ENCODE assay signal across 29 cellular contexts in genomic region chr15:37208475-37209363, GRCh38.
"Had no signal": no experiment of that assay in that cellular context is flagged by ENCODE, and none has a peak within 500 bp of the region (broad histone marks: within the 10 kb centered on the region; RNA-seq: fewer than 3 reads in every experiment).

No MANE protein-coding gene starts in this region.

- H3K4me3 ChIP-seq: neural progenitor cell, ovary, psoas muscle, skin epidermis, smooth muscle cell, spleen, thoracic aorta, thyroid gland, tibial nerve, upper lobe of left lung, vagina had no signal

- H3K4me2 ChIP-seq: neural progenitor cell, smooth muscle cell had no signal

- H3K9ac ChIP-seq: neural progenitor cell, parathyroid adenoma had no signal

- H3K9me3 ChIP-seq: ovary, thoracic aorta, thyroid gland, tibial nerve, upper lobe of left lung, vagina had no signal

- FAIRE-seq: urothelium cell line had no signal

- H3K4me1 ChIP-seq: neural progenitor cell, parathyroid adenoma, psoas muscle, spleen, thyroid gland, tibial nerve, upper lobe of left lung, vagina had no signal

- H2AFZ ChIP-seq: neural progenitor cell, parathyroid adenoma had no signal

- ATAC-seq: natural killer cell; psoas muscle; right cardiac atrium; sciatic nerve; stimulated activated memory B cell treated with anti-CD40 and anti-IgM and Interleukin-4, amounts not matched to agents 10 μg/mL and 1 μg/mL and 100 μg/mL, for 72 hours; stimulated activated naive CD8-positive, alpha-beta T cell treated with anti-CD3 and anti-CD28 coated beads, Interleukin-15, amount 100 ng/mL, for 72 hours; stimulated activated naive CD8-positive, alpha-beta T cell treated with anti-CD3 and anti-CD28 coated beads, Interleukin-15, Interleukin-2, amounts not matched to agents 100 U/mL and 50 U/mL, for 24 hours had no signal

- H3K79me2 ChIP-seq: parathyroid adenoma had no signal

- H3K27ac ChIP-seq: neural progenitor cell, ovary, parathyroid adenoma, psoas muscle, skin epidermis, spleen, thoracic aorta, thyroid gland, tibial nerve, upper lobe of left lung, vagina had no signal

- DNase-seq: natural killer cell; occipital lobe; ovary; posterior cingulate gyrus; psoas muscle; right cardiac atrium; spleen; stimulated activated CD4-positive, alpha-beta T cell treated with anti-CD3 and anti-CD28 coated beads, Interleukin-12 subunit alpha, Interleukin-12 subunit beta, amount 100 ng/mL, for 4 hours; stimulated activated CD4-positive, alpha-beta T cell treated with anti-CD3 and anti-CD28 coated beads, Interleukin-1b, Interleukin-23, amount 100 ng/mL, for 48 hours; stimulated activated CD4-positive, alpha-beta T cell treated with anti-CD3 and anti-CD28 coated beads, Interleukin-4, amount 100 ng/mL, for 1 hour; stimulated activated CD4-positive, alpha-beta T cell treated with anti-CD3 and anti-CD28 coated beads, Interleukin-4, amount 100 ng/mL, for 4 hours; stimulated activated CD8-positive, alpha-beta memory T cell treated with anti-CD3 and anti-CD28 coated beads, Interleukin-4, amount 100 ng/mL, for 48 hours; stimulated activated naive CD4-positive, alpha-beta T cell; stimulated activated naive CD8-positive, alpha-beta T cell treated with anti-CD3 and anti-CD28 coated beads, Interleukin-15, amount 100 ng/mL, for 72 hours; stimulated activated naive CD8-positive, alpha-beta T cell treated with anti-CD3 and anti-CD28 coated beads, Interleukin-15, Interleukin-2, amounts not matched to agents 100 U/mL and 50 U/mL, for 24 hours; substantia nigra; thyroid gland; trophoblast cell; upper lobe of left lung had no signal

- H3K36me3 ChIP-seq: neural progenitor cell, ovary, spleen, thoracic aorta, thyroid gland, tibial nerve, upper lobe of left lung, vagina had no signal

- H3K27me3 ChIP-seq: neural progenitor cell, ovary, spleen, thyroid gland, tibial nerve, upper lobe of left lung, vagina had no signal
